ENCODE assay signal across 11 cellular contexts in the genomic region with DNA sequence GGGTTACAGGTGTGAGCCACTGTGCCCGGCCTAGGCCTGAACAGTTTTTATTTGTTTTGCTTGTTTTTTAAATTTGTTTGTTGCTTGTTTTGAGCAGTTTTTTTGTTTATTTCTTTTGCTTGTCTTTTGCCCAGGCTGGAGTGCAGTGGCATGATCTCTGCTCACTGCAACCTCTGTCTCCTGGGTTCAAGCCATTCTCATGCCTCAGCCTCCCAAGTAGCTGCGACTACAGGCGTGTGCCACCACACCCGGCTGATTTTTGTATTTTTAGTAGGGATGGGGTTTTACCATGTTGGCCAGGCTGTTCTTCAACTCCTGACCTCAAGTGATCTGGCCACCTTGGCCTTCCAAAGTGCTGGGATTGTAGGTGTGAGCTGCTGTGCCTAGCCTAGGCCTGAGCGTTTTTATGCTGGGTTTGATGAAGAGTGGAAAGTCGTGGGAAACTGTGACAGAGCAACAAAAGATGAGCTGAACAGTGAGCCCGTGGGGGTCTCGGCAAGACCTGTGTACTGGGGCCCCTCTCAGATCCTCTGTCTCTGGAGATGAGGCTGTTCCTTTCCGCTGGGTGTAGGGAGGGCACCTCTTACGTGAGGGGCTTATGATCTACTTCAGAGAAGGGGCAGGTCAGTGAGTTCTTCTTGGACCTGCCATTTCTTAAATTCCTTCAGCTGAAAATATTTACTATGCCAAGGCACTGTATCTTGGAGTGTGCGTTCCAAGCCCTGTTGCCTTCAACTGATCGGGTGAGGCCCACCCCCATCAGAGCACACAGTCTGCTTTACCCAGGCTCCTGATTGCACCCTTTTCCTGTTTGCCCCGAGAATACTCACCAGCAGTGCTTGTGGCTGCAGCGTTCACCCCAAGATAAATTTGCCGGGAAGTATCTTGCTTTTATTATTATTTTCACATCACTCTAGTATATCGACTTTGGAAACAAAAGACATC.
A peak's percentile ranks its signal among the peaks of the same experiment; 100 is the strongest.
DNase-seq lines count a peak whose midpoint lies in the region; ATAC-seq, FAIRE-seq and TF ChIP-seq lines count a peak whose summit lies in the region.
"Had no signal": no experiment of that assay in that cellular context is flagged by ENCODE, and none has a peak within 500 bp of the region (broad histone marks: within the 10 kb centered on the region; RNA-seq: fewer than 3 reads in every experiment).

No MANE protein-coding gene starts in this region.

- peak overlapping the region; percentile 72 to 96 (median 92) for H3K27ac ChIP-seq in transverse colon
- H3K27ac ChIP-seq: vagina had no signal

- intact Hi-C loops in transverse colon (cut with DNase I; ENCODE audit: low total_unique reads): no loop called here

- no peaks in the 10 kb centered on the region for H3K9me3 Mint-ChIP-seq in activated naive CD4-positive, alpha-beta T cell treated with anti-CD3 and anti-CD28 coated beads, Interleukin-2, amount 50 U/mL, for 24 hours
- H3K9me3 Mint-ChIP-seq in activated naive CD8-positive, alpha-beta T cell treated with anti-CD3 and anti-CD28 coated beads for 36 hours: no peaks in the 10 kb centered on the region
- H3K9me3 Mint-ChIP-seq in naive B cell: no peaks in the 10 kb centered on the region

- TF ChIP-seq CTCF in transverse colon (IDR thresholded peaks at IDR 0.05): no peak

- peaks cover 6% of the 10 kb centered on the region for H3K36me3 Mint-ChIP-seq in activated naive CD4-positive, alpha-beta T cell treated with anti-CD3 and anti-CD28 coated beads, Interleukin-2, amount 50 U/mL, for 24 hours
- peaks cover 60% of the 10 kb centered on the region for H3K36me3 Mint-ChIP-seq in activated naive CD8-positive, alpha-beta T cell treated with anti-CD3 and anti-CD28 coated beads for 36 hours
- peaks cover 0 to 8% of the 10 kb centered on the region in 2 donors for H3K36me3 Mint-ChIP-seq in naive B cell

- peak overlapping the region in 1 of 4 donors; percentile 4 for H3K4me3 ChIP-seq in transverse colon
- H3K4me3 ChIP-seq: vagina had no signal

- TF ChIP-seq EP300 in transverse colon (IDR thresholded peaks at IDR 0.05; ENCODE audit: low read depth): no peak

- H3K27ac Mint-ChIP-seq in activated naive CD4-positive, alpha-beta T cell treated with anti-CD3 and anti-CD28 coated beads, Interleukin-2, amount 50 U/mL, for 24 hours: peak overlapping the region; percentile 98
- peak overlapping the region; percentile 100 for H3K27ac Mint-ChIP-seq in activated naive CD8-positive, alpha-beta T cell treated with anti-CD3 and anti-CD28 coated beads for 36 hours
- H3K27ac Mint-ChIP-seq in naive B cell: peak overlapping the region; percentile 97 to 99 (median 98)

- no peak for FAIRE-seq in H54 (lab: Jason Lieb, UNC)

- H3K36me3 ChIP-seq in transverse colon: no peaks in the 10 kb centered on the region
- H3K36me3 ChIP-seq: vagina had no signal

- no peak for TF ChIP-seq POLR2A in transverse colon (IDR thresholded peaks at IDR 0.05)
- no peak for TF ChIP-seq POLR2A in H54 (IDR thresholded peaks at IDR 0.05; ENCODE audit: low read depth, low read length)

- H3K27me3 ChIP-seq in transverse colon: no peaks in the 10 kb centered on the region
- H3K27me3 ChIP-seq: vagina had no signal

- in situ Hi-C loops in transverse colon (cut with MboI; ENCODE audit: low pct_ligation_motif_present in 1 of 4, low pct_unique_long_range_greater_than_20kb in 1 of 4, low sequenced_read_pairs in 3 of 4): no loop called here

- peaks cover 35 to 93% (median 55%) of the 10 kb centered on the region in 4 donors for H3K4me1 ChIP-seq in transverse colon

- DNase-seq in activated naive CD4-positive, alpha-beta T cell (lab: John Stamatoyannopoulos, UW): no peak
- no peak for DNase-seq in activated naive CD8-positive, alpha-beta T cell treated with anti-CD3 and anti-CD28 coated beads for 36 hours
- DNase-seq in naive B cell: no peak
- no peak for DNase-seq in transverse colon
- DNase-seq in H54 (ENCODE audit: insufficient read length, low spot score): no peak
- no peak for DNase-seq in activated CD4-positive, alpha-beta T cell treated with anti-CD3 and anti-CD28 coated beads, Interleukin-2, amount 50 U/mL, for 48 hours
- DNase-seq: SHP77 treated with DMSO at 0.1 percent for 48 hours; stimulated activated CD4-positive, alpha-beta T cell treated with anti-CD3 and anti-CD28 coated beads, Interleukin-4, amount 100 ng/mL, for 4 hours had no signal

- ATAC-seq in naive B cell (ENCODE audit: low read depth in 2 of 2) (no peak), esophagus mucosa (no peak)

- H3K27me3 Mint-ChIP-seq in activated naive CD4-positive, alpha-beta T cell treated with anti-CD3 and anti-CD28 coated beads, Interleukin-2, amount 50 U/mL, for 24 hours: no peaks in the 10 kb centered on the region
- H3K27me3 Mint-ChIP-seq in activated naive CD8-positive, alpha-beta T cell treated with anti-CD3 and anti-CD28 coated beads for 36 hours: no peaks in the 10 kb centered on the region
- no peaks in the 10 kb centered on the region for H3K27me3 Mint-ChIP-seq in naive B cell

- H3K9me3 ChIP-seq in transverse colon: no peaks in the 10 kb centered on the region
- H3K9me3 ChIP-seq: vagina had no signal

- peak overlapping the region; percentile 81 for H3K4me3 Mint-ChIP-seq in activated naive CD4-positive, alpha-beta T cell treated with anti-CD3 and anti-CD28 coated beads, Interleukin-2, amount 50 U/mL, for 24 hours
- peak overlapping the region; percentile 94 for H3K4me3 Mint-ChIP-seq in activated naive CD8-positive, alpha-beta T cell treated with anti-CD3 and anti-CD28 coated beads for 36 hours
- H3K4me3 Mint-ChIP-seq in naive B cell: peak overlapping the region; percentile 70 to 98 (median 90)

- WGBS in transverse colon (ENCODE audit: low coverage in 1 of 2), 2 donors: 82 to 96% methylated on average over 4 to 16 of the region's 16 CpGs

- H3K4me1 Mint-ChIP-seq in activated naive CD4-positive, alpha-beta T cell treated with anti-CD3 and anti-CD28 coated beads, Interleukin-2, amount 50 U/mL, for 24 hours: peaks cover 75% of the 10 kb centered on the region
- peaks cover 78% of the 10 kb centered on the region for H3K4me1 Mint-ChIP-seq in activated naive CD8-positive, alpha-beta T cell treated with anti-CD3 and anti-CD28 coated beads for 36 hours
- peaks cover 58 to 91% (median 79%) of the 10 kb centered on the region in 3 donors for H3K4me1 Mint-ChIP-seq in naive B cell
